ENCODE assay signal across 20 cellular contexts in the genomic region with DNA sequence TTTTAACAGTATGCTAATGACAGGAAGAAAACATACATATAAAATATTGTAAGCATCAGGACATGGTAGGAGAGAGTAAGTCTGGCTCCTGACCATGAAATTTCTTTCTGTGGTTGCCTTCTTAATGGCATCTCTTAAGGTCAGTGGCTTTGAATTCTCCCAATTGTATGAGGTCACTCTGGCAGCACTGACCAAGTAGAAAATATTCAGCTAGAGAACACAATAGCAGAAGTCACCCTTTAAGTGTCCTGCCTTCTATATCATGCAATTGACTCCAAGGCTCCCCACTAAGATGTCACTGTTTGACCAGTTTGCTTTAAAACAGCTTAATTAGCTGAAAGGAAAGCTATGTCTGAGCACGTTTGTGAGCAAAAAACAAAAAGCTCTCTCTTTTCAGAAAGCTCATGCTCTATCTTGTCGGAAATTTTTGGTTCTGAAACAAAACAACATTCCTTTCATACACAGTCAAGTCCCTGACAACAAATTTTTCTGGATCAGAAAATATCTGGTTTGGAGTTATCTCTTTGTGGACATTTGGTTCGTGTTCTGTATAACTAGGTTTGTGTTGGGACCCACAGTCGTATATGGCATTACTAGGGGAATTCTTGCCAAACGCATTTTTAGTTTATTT.
DNase-seq lines count a peak whose midpoint lies in the region; FAIRE-seq and TF ChIP-seq lines count a peak whose summit lies in the region.
"Had no signal": no experiment of that assay in that cellular context is flagged by ENCODE, and none has a peak within 500 bp of the region (broad histone marks: within the 10 kb centered on the region; RNA-seq: fewer than 3 reads in every experiment).

No MANE protein-coding gene starts in this region.

- H3K27ac ChIP-seq in endodermal cell (ENCODE audit: low read depth, low read length) (peak overlapping the region; percentile 81), keratinocyte (ENCODE audit: control insufficient read depth, insufficient read depth, low read length) (no peak overlapping the region), small intestine (ENCODE audit: low read depth in 1 of 2, low read length in 1 of 2) (no peak overlapping the region)
- H3K27ac ChIP-seq: cardiac muscle cell, HL-60, tibial artery had no signal

- H3K9me1 ChIP-seq in keratinocyte (ENCODE audit: control insufficient read depth, extremely low read depth, insufficient read depth, low read length): no peaks in the 10 kb centered on the region

- H3K27me3 Mint-ChIP-seq in endodermal cell (ENCODE audit: insufficient read depth): peaks cover 8% of the 10 kb centered on the region

- DNase-seq in NCI-H69 (lab: John Stamatoyannopoulos, UW) (peak; percentile 75), endodermal cell (no peak), keratinocyte (ENCODE audit: low read depth, low spot score) (no peak), small intestine (no peak), HCEC 1CT (no peak), cerebellar cortex (ENCODE audit: low spot score) (no peak), Ammon's horn (ENCODE audit: low spot score) (no peak), SKM-1 treated with dmso at 0.1 percent for 144 hours (lab: John Stamatoyannopoulos, UW; ENCODE audit: unreplicated experiment) (no peak)
- DNase-seq: activated T-cell treated with anti-CD3 and anti-CD28 coated beads, Interleukin-2, amount 50 U/mL, for 72 hours; BE2C; effector CD8-positive, alpha-beta T cell; naive B cell; NCI-H187 treated with DMSO at 0.1 percent for 48 hours; tibial artery had no signal

- no peaks in the 10 kb centered on the region for H3K4me1 ChIP-seq in endodermal cell (ENCODE audit: control insufficient read depth, insufficient read depth, low read length)
- peaks cover 11% of the 10 kb centered on the region for H3K4me1 ChIP-seq in keratinocyte (ENCODE audit: control insufficient read depth, extremely low read depth, insufficient read depth, low read length)
- H3K4me1 ChIP-seq in small intestine (ENCODE audit: control insufficient read depth in 2 of 2, insufficient read depth in 1 of 2, low read depth in 1 of 2, low read length in 1 of 2): peaks cover 0 to 9% of the 10 kb centered on the region in 2 donors
- H3K4me1 ChIP-seq: BE2C had no signal

- H3K36me3 ChIP-seq in endodermal cell (ENCODE audit: control insufficient read depth, insufficient read depth, low read length) (no peaks in the 10 kb centered on the region), keratinocyte (ENCODE audit: control insufficient read depth in 2 of 2, extremely low read depth in 1 of 2, insufficient read depth in 2 of 2, low read length in 2 of 2) (no peaks in the 10 kb centered on the region), small intestine (ENCODE audit: control insufficient read depth in 2 of 2, insufficient read depth in 2 of 2, low read length in 2 of 2) (no peaks in the 10 kb centered on the region)
- H3K36me3 ChIP-seq: BE2C, cardiac muscle cell, tibial artery had no signal

- H4K20me1 ChIP-seq in keratinocyte (ENCODE audit: control insufficient read depth, extremely low read depth, insufficient read depth, low read length): no peaks in the 10 kb centered on the region

- 64 to 68% methylated on average over 3 to 5 of the region's 5 CpGs for WGBS in endodermal cell (ENCODE audit: insufficient coverage in 1 of 2, insufficient read length in 1 of 2), 2 experiments
- WGBS in small intestine, 3 donors: 61 to 72% (median 69%) methylated on average over 5 of the region's 5 CpGs

- H3K4me1 Mint-ChIP-seq in endodermal cell: peaks cover 10% of the 10 kb centered on the region

- H3K9me3 ChIP-seq in endodermal cell (ENCODE audit: control insufficient read depth, low read length) (no peaks in the 10 kb centered on the region), keratinocyte (ENCODE audit: control insufficient read depth, low read depth, low read length) (no peaks in the 10 kb centered on the region), small intestine (ENCODE audit: control insufficient read depth, low read depth) (no peaks in the 10 kb centered on the region)
- H3K9me3 ChIP-seq: BE2C, tibial artery had no signal

- H3K27me3 ChIP-seq in endodermal cell (ENCODE audit: control insufficient read depth, insufficient read depth, low read length, poor library complexity, severe bottlenecking) (peaks cover 7% of the 10 kb centered on the region), keratinocyte (ENCODE audit: control insufficient read depth, extremely low read depth, insufficient read depth, low read length) (no peaks in the 10 kb centered on the region), small intestine (ENCODE audit: control insufficient read depth in 2 of 2, insufficient read depth in 2 of 2, low read length in 2 of 2) (peaks cover 0 to 2% of the 10 kb centered on the region in 2 donors)

- FAIRE-seq in keratinocyte (lab: Jason Lieb, UNC): peak; percentile 56
- FAIRE-seq in small intestine (lab: Jason Lieb, UNC): peak; percentile 10
- FAIRE-seq: K562 had no signal

- no peak overlapping the region for H2AFZ ChIP-seq in keratinocyte (ENCODE audit: control insufficient read depth, low read length)

- no peak overlapping the region for H3K4me3 ChIP-seq in endodermal cell (ENCODE audit: low read length)
- H3K4me3 ChIP-seq in keratinocyte (ENCODE audit: control insufficient read depth in 2 of 3, extremely low read depth in 1 of 3, insufficient read depth in 2 of 3, low read depth in 1 of 3, low read length in 3 of 3): no peak overlapping the region
- H3K4me3 ChIP-seq in small intestine (ENCODE audit: low read depth in 1 of 2, low read length in 2 of 2): no peak overlapping the region
- H3K4me3 ChIP-seq: cardiac muscle cell, K562, tibial artery had no signal

- H3K9me3 Mint-ChIP-seq in endodermal cell: no peaks in the 10 kb centered on the region
- H3K9me3 Mint-ChIP-seq: activated naive CD4-positive, alpha-beta T cell treated with anti-CD3 and anti-CD28 coated beads, Interleukin-2, amount 50 U/mL, for 72 hours; activated T-cell treated with anti-CD3 and anti-CD28 coated beads, Interleukin-2, amount 50 U/mL, for 72 hours; T-helper 1 cell treated with Interleukin-12 subunit alpha and Interleukin-12 subunit beta and Interleukin-4 antibody, amounts not matched to agents 30 μg/mL and 1 μg/mL, for 36 hours; WTC11 had no signal

- TF ChIP-seq CTCF in endodermal cell (conservative IDR thresholded peaks at IDR 0.05): no peak
- no peak for TF ChIP-seq CTCF in keratinocyte (optimal IDR thresholded peaks at IDR 0.05 in 1 of 3, IDR thresholded peaks at IDR 0.05 in 1 of 3, conservative IDR thresholded peaks at IDR 0.05 in 1 of 3; ENCODE audit: extremely low read depth in 1 of 3, insufficient read depth in 2 of 3, low read length in 3 of 3)

- H3K27ac Mint-ChIP-seq in endodermal cell: no peak overlapping the region
- H3K27ac Mint-ChIP-seq: activated naive CD4-positive, alpha-beta T cell treated with anti-CD3 and anti-CD28 coated beads, Interleukin-2, amount 50 U/mL, for 72 hours; activated T-cell treated with anti-CD3 and anti-CD28 coated beads, Interleukin-2, amount 50 U/mL, for 72 hours; naive B cell; T-helper 1 cell treated with Interleukin-12 subunit alpha and Interleukin-12 subunit beta and Interleukin-4 antibody, amounts not matched to agents 30 μg/mL and 1 μg/mL, for 36 hours; WTC11 had no signal

- H3K36me3 Mint-ChIP-seq in endodermal cell (ENCODE audit: low read depth): no peaks in the 10 kb centered on the region
- H3K36me3 Mint-ChIP-seq: activated naive CD4-positive, alpha-beta T cell treated with anti-CD3 and anti-CD28 coated beads, Interleukin-2, amount 50 U/mL, for 72 hours; naive B cell; WTC11 had no signal

- H3K9ac ChIP-seq in endodermal cell (ENCODE audit: extremely low read depth, low read length, poor library complexity, severe bottlenecking) (no peak overlapping the region), keratinocyte (ENCODE audit: control insufficient read depth, extremely low read depth, insufficient read depth, low read length) (no peak overlapping the region)

- no peaks in the 10 kb centered on the region for H3K79me2 ChIP-seq in keratinocyte (ENCODE audit: control insufficient read depth, insufficient read depth, low read length)

- no peak overlapping the region for H3K4me3 Mint-ChIP-seq in endodermal cell
- H3K4me3 Mint-ChIP-seq: activated T-cell treated with anti-CD3 and anti-CD28 coated beads, Interleukin-2, amount 50 U/mL, for 72 hours; naive B cell; T-helper 1 cell treated with Interleukin-12 subunit alpha and Interleukin-12 subunit beta and Interleukin-4 antibody, amounts not matched to agents 30 μg/mL and 1 μg/mL, for 36 hours; WTC11 had no signal

- dilution Hi-C loops in keratinocyte (cut with MboI; ENCODE audit: extremely low pct_ligation_motif_present, low sequenced_read_pairs): no loop called here

- peak overlapping the region; percentile 63 for H3K4me2 ChIP-seq in keratinocyte (ENCODE audit: control insufficient read depth, extremely low read depth, insufficient read depth, low read depth, low read length)
